ENCODE assay signal across 8 cellular contexts in genomic region chr1:20661235-20662109, GRCh38. TPM values are rescaled to one million over a fixed set of nuclear protein-coding genes. Genes with fewer than 3 reads are reported as not detected.
DNase-seq lines count a peak whose midpoint lies in the region; ATAC-seq lines count a peak whose summit lies in the region.

Gene DDOST (minus strand): TSS chr1:20661369. CDS start chr1:20661350, 19 bp downstream.

- peak; percentile 97 for DNase-seq in NCI-H69 (lab: John Stamatoyannopoulos, UW)
- DNase-seq in activated CD4-positive, alpha-beta T cell treated with anti-CD3 and anti-CD28 coated beads, Interleukin-2, amount 50 U/mL, for 1 hour = peak; percentile 91
- peak; percentile 98 for DNase-seq in dedifferentiated amniotic fluid mesenchymal stem cell (ENCODE audit: extremely low spot score)
- DNase-seq in left lobe of liver (ENCODE audit: low spot score) = peak; percentile 96
- DNase-seq in stimulated activated CD4-positive, alpha-beta T cell treated with anti-CD3 and anti-CD28 coated beads, Interleukin-2, amount 100 ng/mL, for 48 hours = peak; percentile 87 to 89

- H3K4me2 ChIP-seq in BLaER1 treated with 17β-estradiol and CSF1 and Interleukin-3, amounts not matched to agents 10 nM and 100 nM = peak within 1 kb of the TSS; percentile 89 to 99 (median 95)

- peak; percentile 96 for ATAC-seq in GM19324 (IDR thresholded peaks at IDR 0.05; ENCODE audit: low FRiP score, unreplicated experiment)
- ATAC-seq in HG03520 (IDR thresholded peaks at IDR 0.05; ENCODE audit: unreplicated experiment) = peak; percentile 95
- peak; percentile 95 for ATAC-seq in left lobe of liver

- 0 out of 22 replicates have a peak, but pooled peaks cover 0 to 1% (median 0%) of the 10 kb centered on the region in 11 experiments for H3K9me3 ChIP-seq in BLaER1 treated with 17β-estradiol and CSF1 and Interleukin-3, amounts not matched to agents 10 nM and 100 nM (replicated peaks in 1 of 11)

- peaks cover 24 to 45% (median 35%) of the 10 kb centered on the region in 11 experiments; a peak in 21 of 22 replicates for H4K20me1 ChIP-seq in BLaER1 treated with 17β-estradiol and CSF1 and Interleukin-3, amounts not matched to agents 10 nM and 100 nM

- no peaks in the 10 kb centered on the region for H3K27me3 ChIP-seq in BLaER1 treated with 17β-estradiol and CSF1 and Interleukin-3, amounts not matched to agents 10 nM and 100 nM

- H3K4me1 ChIP-seq in BLaER1 treated with 17β-estradiol and CSF1 and Interleukin-3, amounts not matched to agents 10 nM and 100 nM = peaks cover 32 to 47% (median 37%) of the 10 kb centered on the region in 10 experiments

- H3K36me3 ChIP-seq in BLaER1 treated with 17β-estradiol and CSF1 and Interleukin-3, amounts not matched to agents 10 nM and 100 nM = peaks cover 32 to 36% (median 35%) of the 10 kb centered on the region in 11 experiments

- H3K4me3 ChIP-seq in BLaER1 treated with 17β-estradiol and CSF1 and Interleukin-3, amounts not matched to agents 10 nM and 100 nM = peak within 1 kb of the TSS; percentile 87 to 98 (median 92)

- peak within 1 kb of the TSS; percentile 83 to 91 (median 86) for H3K9ac ChIP-seq in BLaER1 treated with 17β-estradiol and CSF1 and Interleukin-3, amounts not matched to agents 10 nM and 100 nM

- H3K27ac ChIP-seq in BLaER1 treated with 17β-estradiol and CSF1 and Interleukin-3, amounts not matched to agents 10 nM and 100 nM = peak within 1 kb of the TSS; percentile 67 to 87 (median 81)

RNA-seq across cellular contexts. Expression of gene DDOST, which starts in this region (rescaled TPM):
- total RNA-seq in left lobe of liver = 104 TPM

Comparison
In these comparisons a context has a peak if more than half of its experiments do, and no peak if none do; other contexts are left out.
1. Peak in every context shown above with its lines: DNase-seq, ATAC-seq, H3K4me3 ChIP-seq and H3K27ac ChIP-seq.